In the genomic region with DNA sequence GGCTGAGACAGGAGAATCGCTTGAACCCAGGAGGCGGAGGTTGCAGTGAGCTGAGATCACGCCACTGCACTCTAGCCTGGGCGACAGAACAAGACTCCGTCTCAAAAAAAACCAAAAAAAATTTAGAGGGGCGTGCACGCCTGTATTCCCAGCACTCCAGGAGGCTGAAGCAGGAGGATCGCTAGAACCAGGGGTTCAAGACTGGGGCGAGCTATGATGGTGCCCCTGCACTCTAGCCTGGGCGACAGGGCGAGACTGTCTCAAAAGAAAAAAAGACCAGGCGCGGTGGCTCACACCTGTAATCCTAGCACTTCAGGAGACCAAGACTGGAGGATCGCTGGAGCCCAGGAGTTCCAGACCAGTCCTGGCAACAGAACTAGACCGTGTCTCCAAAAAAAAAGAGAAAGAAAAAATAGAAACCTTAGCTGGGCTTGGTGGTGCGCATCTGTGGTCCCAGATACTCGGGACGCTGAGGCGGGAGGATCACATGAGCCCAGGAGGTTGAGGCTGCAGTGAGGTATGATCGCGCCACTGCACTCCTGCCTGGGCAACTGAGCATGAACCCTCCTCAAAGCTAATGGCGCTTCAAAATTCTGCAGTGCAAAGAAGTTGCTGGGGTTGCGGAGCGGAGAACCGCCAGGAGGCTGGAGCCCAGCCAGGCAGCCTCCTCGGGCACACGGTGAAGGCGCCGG, we compare ENCODE assay signal across 8 cellular contexts. TPM values are rescaled to one million over a fixed set of nuclear protein-coding genes. Genes with fewer than 3 reads are reported as not detected.
A peak's percentile ranks its signal among the peaks of the same experiment; 100 is the strongest.
DNase-seq lines count a peak whose midpoint lies in the region; ATAC-seq and TF ChIP-seq lines count a peak whose summit lies in the region.

No MANE protein-coding gene starts in this region.

- CTCF ChIA-PET in activated naive CD4-positive, alpha-beta T cell treated with anti-CD3 and anti-CD28 coated beads for 36 hours (lab: Charles Lee): interaction anchor here (0.7 to 1.0 kb wide), 5 partner anchors 23 to 261 kb away, joined by 3 to 4 read pairs (median 3); a partner anchor contains a TSS

- H3K9me3 Mint-ChIP-seq in activated naive CD4-positive, alpha-beta T cell treated with anti-CD3 and anti-CD28 coated beads for 36 hours: no peaks in the 10 kb centered on the region
- no peaks in the 10 kb centered on the region for H3K9me3 Mint-ChIP-seq in dendritic cell treated with granulocyte-macrophage colony-stimulating factor and Interleukin-4, amounts not matched to agents 40 ng/mL and 50 ng/mL, for 4 days
- H3K9me3 Mint-ChIP-seq in naive B cell: no peaks in the 10 kb centered on the region

- H3K27me3 Mint-ChIP-seq in activated naive CD4-positive, alpha-beta T cell treated with anti-CD3 and anti-CD28 coated beads for 36 hours (ENCODE audit: low read depth): no peaks in the 10 kb centered on the region
- peaks cover 16% of the 10 kb centered on the region for H3K27me3 Mint-ChIP-seq in dendritic cell treated with granulocyte-macrophage colony-stimulating factor and Interleukin-4, amounts not matched to agents 40 ng/mL and 50 ng/mL, for 4 days
- H3K27me3 Mint-ChIP-seq in naive B cell: no peaks in the 10 kb centered on the region

- H3K27me3 ChIP-seq in KMS-11 (ENCODE audit: insufficient read depth, low read depth): no peaks in the 10 kb centered on the region; the same call in 1 of the 2 replicates

- peak overlapping the region; percentile 94 for H3K27ac ChIP-seq in KMS-11

- peak overlapping the region; percentile 83 for H3K4me2 ChIP-seq in KMS-11

- H3K27ac Mint-ChIP-seq in activated naive CD4-positive, alpha-beta T cell treated with anti-CD3 and anti-CD28 coated beads for 36 hours: peak overlapping the region; percentile 99
- H3K27ac Mint-ChIP-seq in dendritic cell treated with granulocyte-macrophage colony-stimulating factor and Interleukin-4, amounts not matched to agents 40 ng/mL and 50 ng/mL, for 4 days: peak overlapping the region; percentile 99
- peak overlapping the region; percentile 94 to 100 (median 99) for H3K27ac Mint-ChIP-seq in naive B cell

- DNase-seq in activated naive CD4-positive, alpha-beta T cell treated with anti-CD3 and anti-CD28 coated beads for 36 hours: no peak
- no peak for DNase-seq in activated naive CD4-positive, alpha-beta T cell (lab: John Stamatoyannopoulos, UW)
- DNase-seq in naive B cell (no peak), AG08396 (ENCODE audit: low spot score) (no peak), pons (ENCODE audit: low spot score) (no peak)

- H3K9ac ChIP-seq in KMS-11: peak overlapping the region; percentile 79

- H3K4me3 Mint-ChIP-seq in activated naive CD4-positive, alpha-beta T cell treated with anti-CD3 and anti-CD28 coated beads for 36 hours: peak overlapping the region; percentile 100
- peak overlapping the region; percentile 98 for H3K4me3 Mint-ChIP-seq in dendritic cell treated with granulocyte-macrophage colony-stimulating factor and Interleukin-4, amounts not matched to agents 40 ng/mL and 50 ng/mL, for 4 days
- H3K4me3 Mint-ChIP-seq in naive B cell: peak overlapping the region; percentile 88 to 100 (median 100)

- H4K20me1 ChIP-seq in KMS-11 (ENCODE audit: insufficient read depth): no peaks in the 10 kb centered on the region

- no peak for ATAC-seq in naive B cell (ENCODE audit: low read depth in 2 of 2)
- ATAC-seq in HG02763 (IDR thresholded peaks at IDR 0.05; ENCODE audit: unreplicated experiment): no peak

- H3K4me1 Mint-ChIP-seq in activated naive CD4-positive, alpha-beta T cell treated with anti-CD3 and anti-CD28 coated beads for 36 hours (ENCODE audit: low read depth): peaks cover 27% of the 10 kb centered on the region
- H3K4me1 Mint-ChIP-seq in dendritic cell treated with granulocyte-macrophage colony-stimulating factor and Interleukin-4, amounts not matched to agents 40 ng/mL and 50 ng/mL, for 4 days (ENCODE audit: low read depth): peaks cover 49% of the 10 kb centered on the region
- peaks cover 14 to 62% (median 49%) of the 10 kb centered on the region in 3 donors for H3K4me1 Mint-ChIP-seq in naive B cell

- H3K4me3 ChIP-seq in KMS-11 (IDR thresholded peaks at IDR 0.05; ENCODE audit: insufficient read depth, low read depth, low read length): no peak overlapping the region

- H3K79me2 ChIP-seq in KMS-11 (ENCODE audit: insufficient read depth, low read depth): 0 out of 2 replicates have a peak, but pooled peaks cover 6% of the 10 kb centered on the region

- TF ChIP-seq CTCF in KMS-11 (conservative IDR thresholded peaks at IDR 0.05; ENCODE audit: low read depth, low read length): no peak

- H3K36me3 Mint-ChIP-seq in activated naive CD4-positive, alpha-beta T cell treated with anti-CD3 and anti-CD28 coated beads for 36 hours (ENCODE audit: low read depth): peaks cover 13% of the 10 kb centered on the region
- peaks cover 20% of the 10 kb centered on the region for H3K36me3 Mint-ChIP-seq in dendritic cell treated with granulocyte-macrophage colony-stimulating factor and Interleukin-4, amounts not matched to agents 40 ng/mL and 50 ng/mL, for 4 days (ENCODE audit: low read depth)
- no peaks in the 10 kb centered on the region for H3K36me3 Mint-ChIP-seq in naive B cell

- intact Hi-C loops in activated naive CD4-positive, alpha-beta T cell treated with anti-CD3 and anti-CD28 coated beads for 36 hours (cut with micrococcal nuclease): loop anchor here (1.0 to 5.0 kb wide), 5 partner anchors 25 to 719 kb away; a partner anchor contains a TSS
- intact Hi-C loops in dendritic cell treated with granulocyte-macrophage colony-stimulating factor and Interleukin-4, amounts not matched to agents 40 ng/mL and 50 ng/mL, for 4 days (cut with micrococcal nuclease): loop anchor here (2.0 kb wide), 2 partner anchors 26 to 46 kb away; a partner anchor contains a TSS

- no peaks in the 10 kb centered on the region for H3K36me3 ChIP-seq in KMS-11 (ENCODE audit: insufficient read depth)

- peaks cover 42% of the 10 kb centered on the region for H3K4me1 ChIP-seq in KMS-11 (ENCODE audit: low read depth, poor library complexity, severe bottlenecking)

- peak overlapping the region; percentile 91 for H2AFZ ChIP-seq in KMS-11 (ENCODE audit: low read depth)

RNA-seq across cellular contexts. Expression of a gene that starts 0.4 kb away (rescaled TPM):
- total RNA-seq in activated naive CD4-positive, alpha-beta T cell treated with anti-CD3 and anti-CD28 coated beads for 36 hours: 1 to 10 TPM; 2.3 to 2.9 TPM
- 1 to 10 TPM; 1.7 to 4.2 (median 2.4) TPM for polyA plus RNA-seq in naive B cell (ENCODE audit: low read depth in 6 of 6)

RNA-seq across cellular contexts. Expression of a gene that starts 7.0 kb away (rescaled TPM):
- 1 to 10 TPM; 7.2 to 8.7 TPM for total RNA-seq in activated naive CD4-positive, alpha-beta T cell treated with anti-CD3 and anti-CD28 coated beads for 36 hours
- 1 to 10 TPM in 5 of 6 donors, not detected in 1; 4.9 to 8.6 (median 5.8) TPM for polyA plus RNA-seq in naive B cell (ENCODE audit: low read depth in 6 of 6)

RNA-seq across cellular contexts. Expression of a gene that starts 7.2 kb away (rescaled TPM):
- total RNA-seq in activated naive CD4-positive, alpha-beta T cell treated with anti-CD3 and anti-CD28 coated beads for 36 hours: 10 to 100 TPM; 48.9 to 53.5 TPM
- polyA plus RNA-seq in naive B cell (ENCODE audit: low read depth in 6 of 6): 10 to 100 TPM; 16.8 to 32.2 (median 21.6) TPM

RNA-seq across cellular contexts. Expression of a gene that starts 22.3 kb away (rescaled TPM):
- 100 to 1,000 TPM; 129 to 135 TPM for total RNA-seq in activated naive CD4-positive, alpha-beta T cell treated with anti-CD3 and anti-CD28 coated beads for 36 hours
- polyA plus RNA-seq in naive B cell (ENCODE audit: low read depth in 6 of 6): 100 to 1,000 TPM; 407 to 579 (median 480) TPM

RNA-seq across cellular contexts. Expression of a gene that starts 24.9 kb away (rescaled TPM):
- 10 to 100 TPM; 12.6 to 12.7 TPM for total RNA-seq in activated naive CD4-positive, alpha-beta T cell treated with anti-CD3 and anti-CD28 coated beads for 36 hours
- polyA plus RNA-seq in naive B cell (ENCODE audit: low read depth in 6 of 6): 1 to 10 TPM; 3.3 to 6.8 (median 5.6) TPM
